ENCODE assay signal across 8 cellular contexts in the genomic region with DNA sequence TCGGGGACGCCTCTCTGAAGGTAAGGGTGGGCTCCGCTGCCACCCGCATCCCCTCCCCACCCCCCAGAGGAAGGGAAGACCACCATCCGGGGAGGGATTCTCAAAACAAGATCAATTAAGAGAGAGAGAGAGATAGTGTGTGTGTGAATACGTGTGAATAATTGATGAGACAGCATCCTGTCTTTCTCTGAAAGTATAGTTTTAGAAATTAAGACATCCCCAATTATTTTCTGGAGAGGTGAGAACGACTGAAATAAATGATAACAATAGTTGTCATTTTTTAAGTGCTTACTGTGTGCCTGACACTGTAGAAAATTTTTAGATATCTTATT. TPM values are rescaled to one million over a fixed set of nuclear protein-coding genes. Genes with fewer than 3 reads are reported as not detected.
DNase-seq lines count a peak whose midpoint lies in the region; ATAC-seq and TF ChIP-seq lines count a peak whose summit lies in the region.

No MANE protein-coding gene starts in this region.

- DNase-seq in GM06990 (ENCODE audit: extremely low read depth, insufficient read length) (no peak), coronary artery (ENCODE audit: low spot score) (no peak), neural crest cell (ENCODE audit: low read depth, low spot score) (no peak), NCI-H1417 treated with DMSO at 0.1 percent for 48 hours (lab: John Stamatoyannopoulos, UW) (no peak), NCI-H1048 (lab: John Stamatoyannopoulos, UW) (no peak), SKM-1 (lab: John Stamatoyannopoulos, UW; ENCODE audit: unreplicated experiment) (no peak)
- no peak for DNase-seq in stimulated activated naive CD4-positive, alpha-beta T cell treated with Interleukin-2 at 50 U/mL for 16 hours (lab: John Stamatoyannopoulos, UW)

- H3K4me1 Mint-ChIP-seq in neural crest cell: peaks cover 3% of the 10 kb centered on the region

- H3K36me3 Mint-ChIP-seq in neural crest cell (ENCODE audit: low read depth): no peaks in the 10 kb centered on the region

- H3K27ac ChIP-seq in coronary artery: peak overlapping the region in 1 of 2 donors; percentile 36

- ATAC-seq in HG03196 (IDR thresholded peaks at IDR 0.05; ENCODE audit: unreplicated experiment): peak; percentile 14

- no peaks in the 10 kb centered on the region for H3K9me3 Mint-ChIP-seq in neural crest cell

- peaks cover 58% of the 10 kb centered on the region for H3K27me3 Mint-ChIP-seq in neural crest cell (ENCODE audit: low read depth)

- no peaks in the 10 kb centered on the region for H3K27me3 ChIP-seq in GM06990 (replicated peaks; ENCODE audit: control insufficient read depth, insufficient read depth, low read length)

- H3K4me3 ChIP-seq in GM06990 (replicated peaks; ENCODE audit: low read depth, low read length) (peak overlapping the region; percentile 85), coronary artery (peak overlapping the region; percentile 79)

- peak overlapping the region; percentile 89 for H3K4me3 Mint-ChIP-seq in neural crest cell

- no peak overlapping the region for H3K27ac Mint-ChIP-seq in neural crest cell (ENCODE audit: unreplicated experiment)

- H3K36me3 ChIP-seq in GM06990 (ENCODE audit: control insufficient read depth, insufficient read depth, low read length): no peaks in the 10 kb centered on the region

- no peak for TF ChIP-seq CTCF in GM06990 (IDR thresholded peaks at IDR 0.05; ENCODE audit: insufficient read depth, low read length, poor library complexity, severe bottlenecking)
- no peak for TF ChIP-seq CTCF in coronary artery (IDR thresholded peaks at IDR 0.05)
- TF ChIP-seq CTCF in neural crest cell (conservative IDR thresholded peaks at IDR 0.05): no peak

RNA-seq across cellular contexts. Expression of gene IL18R1, which starts 0.8 kb away (rescaled TPM):
- not detected in 2 replicates for total RNA-seq in neural crest cell

RNA-seq across cellular contexts. Expression of gene IL1RL1, which starts 45.0 kb away (rescaled TPM):
- not detected in 2 replicates for total RNA-seq in neural crest cell
